8 cellular contexts compared by ENCODE assay signal in the genomic region with DNA sequence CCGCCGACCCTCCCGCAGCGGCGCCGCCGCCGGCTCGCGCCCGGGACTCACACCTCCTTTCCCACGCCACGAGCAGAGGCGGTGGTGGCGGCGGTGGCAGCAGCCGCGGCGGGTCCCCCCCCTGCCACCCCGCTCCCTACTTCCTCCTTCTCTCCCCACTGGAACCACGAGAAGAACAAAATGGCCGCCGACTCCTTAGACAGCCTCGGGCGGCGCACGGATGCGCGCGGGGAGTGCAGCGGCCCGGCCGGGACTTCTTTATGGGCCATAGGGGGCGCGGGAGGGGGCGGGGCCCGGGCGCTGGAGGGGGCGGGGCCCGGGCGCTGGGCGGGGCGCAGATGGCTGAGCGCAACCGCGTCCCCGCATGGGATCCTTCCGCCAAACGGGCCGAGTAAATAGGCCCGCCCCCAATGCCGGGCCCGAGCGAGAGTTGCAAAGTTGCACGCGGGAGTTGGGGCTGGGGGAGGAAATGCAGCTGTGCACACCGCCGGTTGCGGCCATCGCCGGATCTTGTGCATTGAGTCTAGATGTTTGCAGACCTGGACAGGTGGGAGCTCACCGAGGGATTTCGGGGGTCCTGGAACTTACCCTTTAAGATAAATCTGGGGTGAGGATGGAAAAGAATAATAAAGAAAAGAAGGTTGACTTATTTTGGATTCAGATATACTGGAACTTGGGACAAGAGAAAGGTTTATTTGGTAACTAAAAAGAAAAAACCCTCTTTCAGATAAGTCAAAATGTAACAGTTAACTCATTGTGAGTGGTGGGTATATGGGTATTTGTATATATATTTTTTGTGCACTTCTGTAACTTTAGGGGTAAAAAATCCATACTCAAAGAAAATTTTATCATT. TPM values are rescaled to one million over a fixed set of nuclear protein-coding genes. Genes with fewer than 3 reads are reported as not detected.
DNase-seq lines count a peak whose midpoint lies in the region; ATAC-seq and TF ChIP-seq lines count a peak whose summit lies in the region.

A gene (minus strand): TSS at position 174 of the 853 bp plus-strand sequence. CDS start 184 bp downstream, outside the sequence.

- no peaks in the 10 kb centered on the region for H3K9me2 ChIP-seq in OCI-LY7 (ENCODE audit: insufficient read depth, low read length)

- no peak within 1 kb of the TSS for H2BK15ac ChIP-seq in IMR-90 (ENCODE audit: low read depth, low read length)

- TF ChIP-seq CTCF in Caco-2 (IDR thresholded peaks at IDR 0.05; ENCODE audit: insufficient read depth in 1 of 2, low read depth in 1 of 2, low read length in 1 of 2, severe bottlenecking in 1 of 2, unreplicated experiment in 1 of 2) (no peak), IMR-90 (conservative IDR thresholded peaks at IDR 0.05; ENCODE audit: low read depth, low read length) (no peak), OCI-LY7 (conservative IDR thresholded peaks at IDR 0.05; ENCODE audit: low read length) (no peak)

- H3K4me2 ChIP-seq in IMR-90 (ENCODE audit: low read depth, low read length) (peak within 1 kb of the TSS; percentile 99), OCI-LY7 (ENCODE audit: low read length) (peak within 1 kb of the TSS; percentile 83)

- peak within 1 kb of the TSS; percentile 72 for H3K18ac ChIP-seq in IMR-90 (ENCODE audit: low read depth, low read length)

- H3K9me3 ChIP-seq in Caco-2 (no peaks in the 10 kb centered on the region), IMR-90 (ENCODE audit: control insufficient read depth, insufficient read depth, low read length) (no peaks in the 10 kb centered on the region), OCI-LY7 (ENCODE audit: low read length) (no peaks in the 10 kb centered on the region)

- H3K4me1 Mint-ChIP-seq in Caco-2 (ENCODE audit: low read depth, unreplicated experiment): peaks cover 13% of the 10 kb centered on the region

- H3K36me3 Mint-ChIP-seq in Caco-2 (ENCODE audit: insufficient read depth, unreplicated experiment): peaks cover 38% of the 10 kb centered on the region

- H3K14ac ChIP-seq in IMR-90 (replicated peaks; ENCODE audit: low read depth, low read length): peak within 1 kb of the TSS; percentile 86

- H3K36me3 ChIP-seq in Caco-2 (ENCODE audit: control insufficient read depth, insufficient read depth, low read length) (peaks cover 2% of the 10 kb centered on the region; the same call in 1 of the 2 replicates), IMR-90 (ENCODE audit: control insufficient read depth, insufficient read depth, low read length) (no peaks in the 10 kb centered on the region), OCI-LY7 (ENCODE audit: insufficient read depth, low read length) (peaks cover 39% of the 10 kb centered on the region)

- peaks cover 19% of the 10 kb centered on the region; the same call in 1 of the 2 replicates for H3K4me1 ChIP-seq in Caco-2
- H3K4me1 ChIP-seq in IMR-90 (ENCODE audit: control insufficient read depth, insufficient read depth, low read length): peaks cover 13% of the 10 kb centered on the region
- H3K4me1 ChIP-seq in OCI-LY7 (ENCODE audit: insufficient read depth, low read length, poor library complexity, severe bottlenecking): peaks cover 40% of the 10 kb centered on the region

- peak; percentile 93 for TF ChIP-seq POLR2A in IMR-90 (IDR thresholded peaks at IDR 0.05; ENCODE audit: low read depth, low read length)

- H3K23ac ChIP-seq in IMR-90 (ENCODE audit: low read depth, low read length): peak within 1 kb of the TSS; percentile 84

- H3K27me3 Mint-ChIP-seq in Caco-2 (ENCODE audit: insufficient read depth, unreplicated experiment): no peaks in the 10 kb centered on the region

- no peak within 1 kb of the TSS for H2BK20ac ChIP-seq in IMR-90 (ENCODE audit: low read depth, low read length)

- intact Hi-C loops in Caco-2 (cut with micrococcal nuclease; ENCODE audit: unreplicated experiment) (loop anchor here (5.0 to 10.0 kb wide), 2 partner anchors 82 to 1171 kb away; a partner anchor contains a TSS), IMR-90 (cut with micrococcal nuclease) (loop anchor here (1.0 to 5.0 kb wide), 2 partner anchors 131 to 145 kb away; a partner anchor contains a TSS), OCI-LY7 (cut with micrococcal nuclease; ENCODE audit: unreplicated experiment) (loop anchor here (2.0 to 5.0 kb wide), 2 partner anchors 36 to 116 kb away; no protein-coding TSS in a partner anchor)

- peaks cover 56% of the 10 kb centered on the region for H3K79me2 ChIP-seq in OCI-LY7 (ENCODE audit: insufficient read depth, low read depth, low read length)

- peak within 1 kb of the TSS; percentile 98 for H2AFZ ChIP-seq in IMR-90 (replicated peaks; ENCODE audit: low read length, poor library complexity)
- H2AFZ ChIP-seq in OCI-LY7 (ENCODE audit: low read length): peak within 1 kb of the TSS; percentile 70; the same call in 1 of the 2 replicates

- in situ Hi-C loops in IMR-90 (cut with MboI; ENCODE audit: low sequenced_read_pairs): no loop called here

- H4K5ac ChIP-seq in IMR-90 (ENCODE audit: low read depth, low read length): peak within 1 kb of the TSS; percentile 85

- BruUV-seq in Caco-2 (replicated peaks; lab: Mats Ljungman, UMichigan): TSS peak; percentile 93
- BruUV-seq in IMR-90 (replicated peaks; lab: Mats Ljungman, UMichigan): no TSS peak
- BruUV-seq in OCI-LY7 (replicated peaks; lab: Mats Ljungman, UMichigan): no TSS peak

- H3K27me3 ChIP-seq in Caco-2 (replicated peaks; ENCODE audit: control insufficient read depth, insufficient read depth, low read length) (no peaks in the 10 kb centered on the region), IMR-90 (ENCODE audit: control insufficient read depth, insufficient read depth, low read length) (no peaks in the 10 kb centered on the region)

- H2BK5ac ChIP-seq in IMR-90 (ENCODE audit: low read depth, low read length, poor library complexity, severe bottlenecking): peak within 1 kb of the TSS; percentile 96

- H3K79me1 ChIP-seq in IMR-90 (ENCODE audit: low read depth in 1 of 2, low read length in 2 of 2): peaks cover 0 to 16% of the 10 kb centered on the region in 2 experiments; a peak in 2 of 4 replicates

- H4K91ac ChIP-seq in IMR-90 (ENCODE audit: insufficient read depth, low read depth, low read length): peak within 1 kb of the TSS; percentile 78; the same call in 1 of the 2 replicates

- peak within 1 kb of the TSS; percentile 93 for H3K9ac ChIP-seq in IMR-90 (ENCODE audit: low read depth, low read length)

- ATAC-seq in GM21526 (IDR thresholded peaks at IDR 0.05; ENCODE audit: low FRiP score, unreplicated experiment): peak; percentile 55
- peak; percentile 95 for ATAC-seq in IMR-90 (ENCODE audit: low read depth)

- peak within 1 kb of the TSS; percentile 93 for H3K4me3 Mint-ChIP-seq in Caco-2 (ENCODE audit: unreplicated experiment)

- 0% methylated on average over 3 of the region's 63 CpGs; no CpG with 5 or more reads in 1 of the 2 experiments for WGBS in IMR-90 (ENCODE audit: extremely low coverage in 2 of 2, insufficient read length in 1 of 2), 2 experiments

- H4K8ac ChIP-seq in IMR-90 (ENCODE audit: low read depth in 2 of 2, low read length in 2 of 2): peak within 1 kb of the TSS; percentile 62 to 88

- H2AK5ac ChIP-seq in IMR-90 (ENCODE audit: low read depth, low read length): peak within 1 kb of the TSS; percentile 80

- peak within 1 kb of the TSS; percentile 77 for H3K56ac ChIP-seq in IMR-90 (ENCODE audit: extremely low read depth, insufficient read depth, low read length)

- H3K4me3 ChIP-seq in Caco-2 (ENCODE audit: low read depth, low read length) (peak within 1 kb of the TSS; percentile 97), IMR-90 (ENCODE audit: insufficient read depth, low read depth, low read length) (peak within 1 kb of the TSS; percentile 99), OCI-LY7 (ENCODE audit: low read depth, low read length, poor library complexity, severe bottlenecking) (peak within 1 kb of the TSS; percentile 86)

- dilution Hi-C loops in IMR-90 (cut with HindIII; ENCODE audit: low sequenced_read_pairs, unreplicated experiment): no loop called here

- TF ChIP-seq RAD21 in IMR-90 (IDR thresholded peaks at IDR 0.05; ENCODE audit: low read length): no peak

- POLR2A ChIA-PET in Caco-2 (lab: Charles Lee): interaction anchor here (0.5 to 0.6 kb wide), 2 partner anchors 29 to 117 kb away, joined by 4 read pairs; no protein-coding TSS in a partner anchor
- POLR2A ChIA-PET in IMR-90 (lab: Charles Lee; ENCODE audit: unreplicated experiment): no interaction called here
- POLR2A ChIA-PET in OCI-LY7 (lab: Charles Lee): interaction anchor here (0.6 to 2.2 kb wide), 6 partner anchors 10 to 86 kb away, joined by 3 to 5 read pairs (median 3); no protein-coding TSS in a partner anchor

- peak within 1 kb of the TSS; percentile 81 for H3K4ac ChIP-seq in IMR-90 (ENCODE audit: low read depth, low read length)

- peak within 1 kb of the TSS; percentile 59; the same call in 1 of the 2 replicates for H2BK120ac ChIP-seq in IMR-90 (ENCODE audit: low read depth, low read length)

- no peaks in the 10 kb centered on the region for H3K9me3 Mint-ChIP-seq in Caco-2 (ENCODE audit: unreplicated experiment)

- H4K20me1 ChIP-seq in IMR-90 (ENCODE audit: insufficient read depth, low read length): peaks cover 46% of the 10 kb centered on the region
- H4K20me1 ChIP-seq in OCI-LY7 (ENCODE audit: insufficient read depth, low read length): peaks cover 34% of the 10 kb centered on the region

- peak within 1 kb of the TSS; percentile 93 for H2AK9ac ChIP-seq in IMR-90 (replicated peaks; ENCODE audit: low read depth, low read length, poor library complexity)

- CTCF ChIA-PET in Caco-2 (lab: Charles Lee) (interaction anchor here (0.6 kb wide), 1 partner anchor 38 kb away, joined by 3 read pairs; no protein-coding TSS in a partner anchor), IMR-90 (lab: Yijun Ruan, JAX) (no interaction called here), OCI-LY7 (lab: Charles Lee; ENCODE audit: unreplicated experiment) (interaction anchor here (0.6 kb wide), 1 partner anchor 691 kb away, joined by 3 read pairs; no protein-coding TSS in a partner anchor)

- peak within 1 kb of the TSS; percentile 95 for H3K27ac Mint-ChIP-seq in Caco-2 (ENCODE audit: unreplicated experiment)

- DNase-seq in Caco-2 (peak; percentile 92 to 93), IMR-90 (peak; percentile 89), OCI-LY7 (ENCODE audit: low spot score) (peak; percentile 98), activated T-cell treated with anti-CD3 and anti-CD28 coated beads for 1 hour (ENCODE audit: low read depth) (peak; percentile 86), epidermal melanocyte (ENCODE audit: insufficient read length, low spot score) (peak; percentile 72), middle frontal gyrus (ENCODE audit: extremely low spot score, low spot score) (peak; percentile 89)
- peak; percentile 82 to 85 for DNase-seq in stimulated activated CD8-positive, alpha-beta memory T cell treated with anti-CD3 and anti-CD28 coated beads, Interleukin-2, amount 100 ng/mL, for 1 hour (ENCODE audit: low read depth in 2 of 2)

- peak within 1 kb of the TSS; percentile 92 for H3K27ac ChIP-seq in IMR-90 (ENCODE audit: insufficient read depth, low read length)
- H3K27ac ChIP-seq in OCI-LY7 (ENCODE audit: low read depth, low read length, poor library complexity, severe bottlenecking): peak within 1 kb of the TSS; percentile 62

- H3K9me1 ChIP-seq in IMR-90 (ENCODE audit: insufficient read depth, low read length): peaks cover 11% of the 10 kb centered on the region

RNA-seq across cellular contexts. Expression of the gene that starts here (rescaled TPM):
- 202 and 213 TPM in 2 replicates for total RNA-seq in Caco-2 (2022)
- total RNA-seq in IMR-90 (2012; rRNA removed): 126 and 169 TPM in 2 replicates
- polyA plus RNA-seq in IMR-90 (2012; rRNA removed): 59.1 and 71.0 TPM in 2 replicates
- 36.4 and 45.1 TPM in 2 replicates for polyA plus RNA-seq in IMR-90 (2012; cell fraction: cytosol; rRNA removed)
- polyA plus RNA-seq in IMR-90 (2012; cell fraction: nucleus; rRNA removed; ENCODE audit: low replicate concordance): 26.7 and 72.8 TPM in 2 replicates
- total RNA-seq in OCI-LY7 (2014; rRNA removed; shearing (Covaris generic)): 140 and 146 TPM in 2 replicates
- 264 and 275 TPM in 2 replicates for total RNA-seq in OCI-LY7 (2022)

Comparison
In these comparisons a context has a peak if more than half of its experiments do, and no peak if none do; other contexts are left out.
1. Peak in every context shown above with its lines: DNase-seq, ATAC-seq, H3K4me3 ChIP-seq and H3K27ac ChIP-seq.